Comparison of ENCODE assay signal across 13 cellular contexts in genomic region chrX:48427027-48427716, GRCh38. TPM values are rescaled to one million over a fixed set of nuclear protein-coding genes. Genes with fewer than 3 reads are reported as not detected.
DNase-seq lines count a peak whose midpoint lies in the region; ATAC-seq, FAIRE-seq and TF ChIP-seq lines count a peak whose summit lies in the region.
"Not testable (repeated sequence)": the region's sequence is repeated elsewhere in the genome, so short reads cannot be mapped to it uniquely, and the experiment has no call there.
"Had no signal": no experiment of that assay in that cellular context is flagged by ENCODE, and none has a peak within 500 bp of the region (broad histone marks: within the 10 kb centered on the region; RNA-seq: fewer than 3 reads in every experiment).

No MANE protein-coding gene starts in this region.

- not testable (repeated sequence) for H3K27ac ChIP-seq in DND-41 (ENCODE audit: low read length); GM12878 (ENCODE audit: control insufficient read depth, insufficient read depth)

- H3K4me3 ChIP-seq in DND-41 (ENCODE audit: low read depth in 1 of 2, low read length in 2 of 2); GM12878: not testable (repeated sequence)

- H3K4me1 ChIP-seq in DND-41 (ENCODE audit: insufficient read depth, low read length); GM12878 (ENCODE audit: control insufficient read depth, insufficient read depth, low read length): not testable (repeated sequence)

- not testable (repeated sequence) for TF ChIP-seq RAD21 in GM12878 (IDR thresholded peaks at IDR 0.05; ENCODE audit: insufficient read depth, low read depth, low read length)

- not testable (repeated sequence) for H3K79me2 ChIP-seq in DND-41 (ENCODE audit: insufficient read depth, low read length); GM12878 (ENCODE audit: control insufficient read depth, insufficient read depth, low read length)

- FAIRE-seq in RCC 7860 (lab: Jason Lieb, UNC): peak; percentile 88
- not testable (repeated sequence) for FAIRE-seq in GM12878 (lab: Jason Lieb, UNC)

- not testable (repeated sequence) for H3K27me3 ChIP-seq in DND-41 (ENCODE audit: insufficient read depth, low read length, poor library complexity); GM12878 (replicated peaks in 1 of 2; ENCODE audit: control insufficient read depth in 2 of 2, insufficient read depth in 2 of 2, low read length in 1 of 2)

- POLR2A ChIA-PET in activated CD4-positive, alpha-beta T cell treated with anti-CD3 and anti-CD28 coated beads for 36 hours (lab: Charles Lee); GM12878 (lab: Charles Lee): not testable (repeated sequence)

- not testable (repeated sequence) for H3K36me3 ChIP-seq in DND-41 (ENCODE audit: insufficient read depth, low read length); GM12878 (ENCODE audit: control insufficient read depth in 2 of 2, insufficient read depth in 2 of 2, low read length in 1 of 2)

- intact Hi-C loops in activated CD4-positive, alpha-beta T cell treated with anti-CD3 and anti-CD28 coated beads for 36 hours (cut with DNase I, micrococcal nuclease); GM12878 (cut with micrococcal nuclease; ENCODE audit: unreplicated experiment): not testable (repeated sequence)

- SMC1A ChIA-PET in GM12878 (lab: Charles Lee; ENCODE audit: uncharacterized antibody, unreplicated experiment): not testable (repeated sequence)

- CTCF ChIA-PET in activated CD4-positive, alpha-beta T cell treated with anti-CD3 and anti-CD28 coated beads for 36 hours (lab: Charles Lee); GM12878 (lab: Yijun Ruan, JAX): not testable (repeated sequence)

- not testable (repeated sequence) for H3K27me3 Mint-ChIP-seq in activated CD4-positive, alpha-beta T cell treated with anti-CD3 and anti-CD28 coated beads for 36 hours; activated T-cell treated with anti-CD3 and anti-CD28 coated beads, Interleukin-2, amount 50 U/mL, for 72 hours (ENCODE audit: low read depth)

- WGBS in GM12878 (ENCODE audit: insufficient coverage, insufficient replicate concordance, low lambda C conversion rate, missing lambda C conversion rate): no CpG with 5 or more reads among the region's 12 CpGs

- BruUV-seq in GM12878 (replicated peaks; lab: Mats Ljungman, UMichigan): not testable (repeated sequence)

- not testable (repeated sequence) for TF ChIP-seq EP300 in GM12878 (IDR thresholded peaks at IDR 0.05; ENCODE audit: borderline replicate concordance in 1 of 2, control insufficient read depth in 1 of 2, low read depth in 2 of 2, low read length in 2 of 2)

- H2AFZ ChIP-seq in DND-41 (ENCODE audit: low read depth, low read length); GM12878 (ENCODE audit: control insufficient read depth, low read depth, low read length): not testable (repeated sequence)

- not testable (repeated sequence) for TF ChIP-seq CTCF in DND-41 (IDR thresholded peaks at IDR 0.05; ENCODE audit: borderline replicate concordance, extremely low read depth, low read length, poor library complexity, severe bottlenecking); GM12878 (IDR thresholded peaks at IDR 0.05 in 2 of 3, conservative IDR thresholded peaks at IDR 0.05 in 1 of 3; ENCODE audit: control insufficient read depth in 2 of 3, extremely low read depth in 1 of 3, insufficient read depth in 1 of 3, low read depth in 3 of 3, low read length in 3 of 3)

- TF ChIP-seq POLR2A in GM12878 (IDR thresholded peaks at IDR 0.05; ENCODE audit: low read depth, low read length): not testable (repeated sequence)

- H3K4me2 ChIP-seq in DND-41 (ENCODE audit: insufficient read depth, low read length); GM12878 (ENCODE audit: control insufficient read depth, insufficient read depth): not testable (repeated sequence)

- H3K36me3 Mint-ChIP-seq in activated CD4-positive, alpha-beta T cell treated with anti-CD3 and anti-CD28 coated beads for 36 hours (ENCODE audit: low read depth); activated T-cell treated with anti-CD3 and anti-CD28 coated beads, Interleukin-2, amount 50 U/mL, for 72 hours (ENCODE audit: insufficient read depth in 2 of 2); stimulated activated effector memory CD8-positive, alpha-beta T cell treated with anti-CD3 and anti-CD28 coated beads, Interleukin-12 subunit alpha, Interleukin-12 subunit beta, amount 100 ng/mL, for 72 hours: not testable (repeated sequence)

- in situ Hi-C loops in GM12878 (cut with MboI): loop anchor here (25.0 kb wide), 1 partner anchor 115 kb away; no protein-coding TSS in a partner anchor

- ATAC-seq in DND-41 (ENCODE audit: insufficient read depth, low read depth): peak; percentile 74
- peak; percentile 99 for ATAC-seq in activated CD4-positive, alpha-beta T cell treated with anti-CD3 and anti-CD28 coated beads for 36 hours
- ATAC-seq in activated T-cell treated with anti-CD3 and anti-CD28 coated beads, Interleukin-2, amount 50 U/mL, for 72 hours (replicated peaks in 1 of 2): peak; percentile 98 to 99
- ATAC-seq in GM12878: peak; percentile 44; the same call in 1 of the 3 replicates
- peak; percentile 55 for ATAC-seq in esophagus mucosa
- ATAC-seq in stimulated activated effector memory CD8-positive, alpha-beta T cell treated with anti-CD3 and anti-CD28 coated beads, Interleukin-12 subunit alpha, Interleukin-12 subunit beta, amount 100 ng/mL, for 72 hours: peak; percentile 97

- H3K9me3 ChIP-seq in DND-41 (ENCODE audit: insufficient read depth, low read length, severe bottlenecking); GM12878 (replicated peaks; ENCODE audit: control insufficient read depth, insufficient read depth, low read length): not testable (repeated sequence)

- RAD21 ChIA-PET in GM12878 (lab: Charles Lee; ENCODE audit: unreplicated experiment): not testable (repeated sequence)

- not testable (repeated sequence) for H4K20me1 ChIP-seq in DND-41 (ENCODE audit: insufficient read depth, low read length); GM12878 (ENCODE audit: control insufficient read depth, insufficient read depth)

- not testable (repeated sequence) for H3K27ac Mint-ChIP-seq in activated CD4-positive, alpha-beta T cell treated with anti-CD3 and anti-CD28 coated beads for 36 hours; activated T-cell treated with anti-CD3 and anti-CD28 coated beads, Interleukin-2, amount 50 U/mL, for 72 hours; stimulated activated effector memory CD8-positive, alpha-beta T cell treated with anti-CD3 and anti-CD28 coated beads, Interleukin-12 subunit alpha, Interleukin-12 subunit beta, amount 100 ng/mL, for 72 hours

- H3K9me3 Mint-ChIP-seq in activated CD4-positive, alpha-beta T cell treated with anti-CD3 and anti-CD28 coated beads for 36 hours (ENCODE audit: low read depth); activated T-cell treated with anti-CD3 and anti-CD28 coated beads, Interleukin-2, amount 50 U/mL, for 72 hours; stimulated activated effector memory CD8-positive, alpha-beta T cell treated with anti-CD3 and anti-CD28 coated beads, Interleukin-12 subunit alpha, Interleukin-12 subunit beta, amount 100 ng/mL, for 72 hours: not testable (repeated sequence)

- not testable (repeated sequence) for H3K9ac ChIP-seq in DND-41 (ENCODE audit: low read depth, low read length); GM12878 (ENCODE audit: control insufficient read depth, insufficient read depth, low read length)

- H3K4me3 Mint-ChIP-seq in activated CD4-positive, alpha-beta T cell treated with anti-CD3 and anti-CD28 coated beads for 36 hours; activated T-cell treated with anti-CD3 and anti-CD28 coated beads, Interleukin-2, amount 50 U/mL, for 72 hours; stimulated activated effector memory CD8-positive, alpha-beta T cell treated with anti-CD3 and anti-CD28 coated beads, Interleukin-12 subunit alpha, Interleukin-12 subunit beta, amount 100 ng/mL, for 72 hours: not testable (repeated sequence)

- not testable (repeated sequence) for DNase-seq in DND-41; RCC 7860 (ENCODE audit: low spot score); activated CD4-positive, alpha-beta T cell treated with anti-CD3 and anti-CD28 coated beads for 36 hours; activated T-cell treated with anti-CD3 and anti-CD28 coated beads, Interleukin-2, amount 50 U/mL, for 72 hours; GM12878 (ENCODE audit: low read depth, low spot score); stimulated activated effector memory CD8-positive, alpha-beta T cell treated with anti-CD3 and anti-CD28 coated beads, Interleukin-12 subunit alpha, Interleukin-12 subunit beta, amount 100 ng/mL, for 72 hours (ENCODE audit: low spot score in 2 of 2)

- not testable (repeated sequence) for H3K4me1 Mint-ChIP-seq in activated CD4-positive, alpha-beta T cell treated with anti-CD3 and anti-CD28 coated beads for 36 hours; activated T-cell treated with anti-CD3 and anti-CD28 coated beads, Interleukin-2, amount 50 U/mL, for 72 hours (ENCODE audit: low read depth); stimulated activated effector memory CD8-positive, alpha-beta T cell treated with anti-CD3 and anti-CD28 coated beads, Interleukin-12 subunit alpha, Interleukin-12 subunit beta, amount 100 ng/mL, for 72 hours

RNA-seq across cellular contexts. Expression of gene SSX4B, which starts 15.4 kb away (rescaled TPM):
- not detected for total RNA-seq in activated CD4-positive, alpha-beta T cell treated with anti-CD3 and anti-CD28 coated beads for 36 hours
- total RNA-seq in activated T-cell treated with anti-CD3 and anti-CD28 coated beads, Interleukin-2, amount 50 U/mL, for 72 hours: not detected
- not detected in 2 replicates for total RNA-seq in GM12878 (2013; cell fraction: nucleolus; rRNA removed)
- total RNA-seq in GM12878 (2014; rRNA removed) (not detected in 2 replicates), GM12878 (2014; rRNA removed; fragmentation: Illumina TruSeq; extraction: Trizol) (not detected in 2 replicates), GM12878 (2021) (not detected in 2 replicates), esophagus mucosa (not detected)
- not detected for polyA plus RNA-seq in GM12878 (2011; ENCODE audit: low read depth)
- polyA plus RNA-seq in GM12878 (2011; rRNA removed) (not detected in 2 replicates), GM12878 (2014; fragmentation: Illumina TruSeq; extraction: Trizol) (not detected in 2 replicates), GM12878 (2014; fragmentation: Nextera tagmentation; extraction: Ambion mirVana) (not detected), GM12878 (2014; rRNA removed) (0.13 TPM in 1 of 2 replicates, not detected in the other), GM12878 (2016; fragmentation: Nextera tagmentation; extraction: Ambion mirVana) (not detected)
- not detected in 2 replicates for polyA plus RNA-seq in GM12878 (2011; cell fraction: cytosol; rRNA removed)
- polyA plus RNA-seq in GM12878 (2011; cell fraction: nucleus; rRNA removed): not detected in 2 replicates
- polyA plus RNA-seq in GM12878 (2012): not detected in 2 replicates
- polyA minus RNA-seq in GM12878 (2011; rRNA and poly(A)+ RNA removed): not detected in 2 replicates
- polyA minus RNA-seq in GM12878 (2011; cell fraction: cytosol; rRNA and poly(A)+ RNA removed): not detected in 2 replicates
- not detected in 2 replicates for polyA minus RNA-seq in GM12878 (2011; cell fraction: nucleus; rRNA and poly(A)+ RNA removed)
- total RNA-seq: Calu3; CD4-positive, alpha-beta memory T cell; G401; H9; HepG2 had no signal
- polyA plus RNA-seq: CD4-positive, alpha-beta memory T cell; HepG2; IgD-negative memory B cell had no signal

RNA-seq across cellular contexts. Expression of gene SLC38A5, which starts 42.9 kb away (rescaled TPM):
- 10 to 100 TPM; 83.5 to 98.1 TPM for total RNA-seq in activated CD4-positive, alpha-beta T cell treated with anti-CD3 and anti-CD28 coated beads for 36 hours
- total RNA-seq in activated T-cell treated with anti-CD3 and anti-CD28 coated beads, Interleukin-2, amount 50 U/mL, for 72 hours: 10 to 100 TPM; 64.8 to 78.8 TPM
- total RNA-seq in GM12878 (2013; cell fraction: nucleolus; rRNA removed): 48.5 and 53.5 TPM in 2 replicates
- total RNA-seq in GM12878 (2014; rRNA removed) (81.3 and 96.2 TPM in 2 replicates), GM12878 (2014; rRNA removed; fragmentation: Illumina TruSeq; extraction: Trizol) (51.5 and 53.6 TPM in 2 replicates), GM12878 (2021) (95.6 and 102 TPM in 2 replicates), esophagus mucosa (13.6 TPM)
- 49.7 TPM for polyA plus RNA-seq in GM12878 (2011; ENCODE audit: low read depth)
- polyA plus RNA-seq in GM12878 (2011; rRNA removed) (30.5 and 59.9 TPM in 2 replicates), GM12878 (2014; fragmentation: Illumina TruSeq; extraction: Trizol) (42.5 and 65.0 TPM in 2 replicates), GM12878 (2014; fragmentation: Nextera tagmentation; extraction: Ambion mirVana) (1 to 10 TPM; 4.2 to 9.0 TPM), GM12878 (2014; rRNA removed) (108 and 142 TPM in 2 replicates), GM12878 (2016; fragmentation: Nextera tagmentation; extraction: Ambion mirVana) (10 to 100 TPM; 76.2 to 81.3 TPM)
- 124 and 168 TPM in 2 replicates for polyA plus RNA-seq in GM12878 (2011; cell fraction: cytosol; rRNA removed)
- polyA plus RNA-seq in GM12878 (2011; cell fraction: nucleus; rRNA removed): 173 and 209 TPM in 2 replicates
- 50.5 and 68.3 TPM in 2 replicates for polyA plus RNA-seq in GM12878 (2012)
- 101 and 115 TPM in 2 replicates for polyA minus RNA-seq in GM12878 (2011; rRNA and poly(A)+ RNA removed)
- polyA minus RNA-seq in GM12878 (2011; cell fraction: cytosol; rRNA and poly(A)+ RNA removed): 46.5 and 48.4 TPM in 2 replicates
- 21.0 and 31.1 TPM in 2 replicates for polyA minus RNA-seq in GM12878 (2011; cell fraction: nucleus; rRNA and poly(A)+ RNA removed)

RNA-seq across cellular contexts. Expression of gene SSX4, which starts 43.8 kb away (rescaled TPM):
- not detected for total RNA-seq in activated CD4-positive, alpha-beta T cell treated with anti-CD3 and anti-CD28 coated beads for 36 hours
- not detected for total RNA-seq in activated T-cell treated with anti-CD3 and anti-CD28 coated beads, Interleukin-2, amount 50 U/mL, for 72 hours
- not detected in 2 replicates for total RNA-seq in GM12878 (2013; cell fraction: nucleolus; rRNA removed)
- total RNA-seq in GM12878 (2014; rRNA removed) (not detected in 2 replicates), GM12878 (2014; rRNA removed; fragmentation: Illumina TruSeq; extraction: Trizol) (not detected in 2 replicates), GM12878 (2021) (not detected in 2 replicates), esophagus mucosa (not detected)
- polyA plus RNA-seq in GM12878 (2011; ENCODE audit: low read depth): not detected
- polyA plus RNA-seq in GM12878 (2011; rRNA removed) (not detected in 2 replicates), GM12878 (2014; fragmentation: Illumina TruSeq; extraction: Trizol) (not detected in 2 replicates), GM12878 (2014; fragmentation: Nextera tagmentation; extraction: Ambion mirVana) (not detected), GM12878 (2014; rRNA removed) (0.13 TPM in 1 of 2 replicates, not detected in the other), GM12878 (2016; fragmentation: Nextera tagmentation; extraction: Ambion mirVana) (not detected)
- not detected in 2 replicates for polyA plus RNA-seq in GM12878 (2011; cell fraction: cytosol; rRNA removed)
- polyA plus RNA-seq in GM12878 (2011; cell fraction: nucleus; rRNA removed): not detected in 2 replicates
- not detected in 2 replicates for polyA plus RNA-seq in GM12878 (2012)
- polyA minus RNA-seq in GM12878 (2011; rRNA and poly(A)+ RNA removed): not detected in 2 replicates
- not detected in 2 replicates for polyA minus RNA-seq in GM12878 (2011; cell fraction: cytosol; rRNA and poly(A)+ RNA removed)
- not detected in 2 replicates for polyA minus RNA-seq in GM12878 (2011; cell fraction: nucleus; rRNA and poly(A)+ RNA removed)
- total RNA-seq: Calu3; CD4-positive, alpha-beta memory T cell; G401; H9; HepG2 had no signal
- polyA plus RNA-seq: CD4-positive, alpha-beta memory T cell; HepG2; IgD-negative memory B cell had no signal

RNA-seq across cellular contexts. Expression of gene FTSJ1, which starts 48.8 kb away (rescaled TPM):
- 10 to 100 TPM; 73.0 to 93.7 TPM for total RNA-seq in activated CD4-positive, alpha-beta T cell treated with anti-CD3 and anti-CD28 coated beads for 36 hours
- 10 to 100 TPM; 64.3 to 68.7 TPM for total RNA-seq in activated T-cell treated with anti-CD3 and anti-CD28 coated beads, Interleukin-2, amount 50 U/mL, for 72 hours
- total RNA-seq in GM12878 (2013; cell fraction: nucleolus; rRNA removed): 20.9 and 25.4 TPM in 2 replicates
- 86.0 and 87.8 TPM in 2 replicates for total RNA-seq in GM12878 (2014; rRNA removed)
- 46.9 and 58.3 TPM in 2 replicates for total RNA-seq in GM12878 (2014; rRNA removed; fragmentation: Illumina TruSeq; extraction: Trizol)
- total RNA-seq in GM12878 (2021): 57.4 and 60.7 TPM in 2 replicates
- polyA plus RNA-seq in GM12878 (2011; ENCODE audit: low read depth): 30.9 TPM
- polyA plus RNA-seq in GM12878 (2011; rRNA removed): 25.2 and 31.0 TPM in 2 replicates
- polyA plus RNA-seq in GM12878 (2011; cell fraction: cytosol; rRNA removed): 46.7 and 55.0 TPM in 2 replicates
- 69.8 and 78.7 TPM in 2 replicates for polyA plus RNA-seq in GM12878 (2011; cell fraction: nucleus; rRNA removed)
- 41.7 and 42.2 TPM in 2 replicates for polyA plus RNA-seq in GM12878 (2012)
- 32.6 and 46.5 TPM in 2 replicates for polyA plus RNA-seq in GM12878 (2014; fragmentation: Illumina TruSeq; extraction: Trizol)
- 10 to 100 TPM in 1 of 2 experiments, 1 to 10 TPM in 1; 8.8 to 18.2 TPM for polyA plus RNA-seq in GM12878 (2014; fragmentation: Nextera tagmentation; extraction: Ambion mirVana)
- 67.8 and 68.8 TPM in 2 replicates for polyA plus RNA-seq in GM12878 (2014; rRNA removed)
- 10 to 100 TPM; 74.9 to 86.9 TPM for polyA plus RNA-seq in GM12878 (2016; fragmentation: Nextera tagmentation; extraction: Ambion mirVana)
- 20.2 and 35.4 TPM in 2 replicates for polyA minus RNA-seq in GM12878 (2011; rRNA and poly(A)+ RNA removed)
- polyA minus RNA-seq in GM12878 (2011; cell fraction: cytosol; rRNA and poly(A)+ RNA removed): 13.9 and 16.3 TPM in 2 replicates
- 13.5 and 19.6 TPM in 2 replicates for polyA minus RNA-seq in GM12878 (2011; cell fraction: nucleus; rRNA and poly(A)+ RNA removed)
- 33.8 TPM for total RNA-seq in esophagus mucosa

Comparison
In these comparisons a context has a peak if more than half of its experiments do, and no peak if none do; other contexts are left out.
1. ATAC-seq: peak in every context shown above with its lines; median percentile 99 in activated CD4-positive, alpha-beta T cell treated with anti-CD3 and anti-CD28 coated beads for 36 hours; 98 in activated T-cell treated with anti-CD3 and anti-CD28 coated beads, Interleukin-2, amount 50 U/mL, for 72 hours; 97 in stimulated activated effector memory CD8-positive, alpha-beta T cell treated with anti-CD3 and anti-CD28 coated beads, Interleukin-12 subunit alpha, Interleukin-12 subunit beta, amount 100 ng/mL, for 72 hours; 74 in DND-41; 55 in esophagus mucosa; 44 in GM12878.